ENCODE assay signal across 8 cellular contexts in genomic region chr7:2523941-2524807, GRCh38. TPM values are rescaled to one million over a fixed set of nuclear protein-coding genes. Genes with fewer than 3 reads are reported as not detected.
DNase-seq lines count a peak whose midpoint lies in the region; ATAC-seq, FAIRE-seq and TF ChIP-seq lines count a peak whose summit lies in the region.

No MANE protein-coding gene starts in this region.

- H3K4me1 Mint-ChIP-seq in memory B cell: peaks cover 41% of the 10 kb centered on the region

- peak overlapping the region; percentile 90 for H3K56ac ChIP-seq in H1 (replicated peaks; ENCODE audit: insufficient read length, low read depth, low read length)

- WGBS in H1 (ENCODE audit: extremely low coverage in 1 of 2, insufficient coverage in 1 of 2, insufficient read length in 1 of 2, insufficient replicate concordance in 2 of 2, low coverage in 1 of 2, low lambda C conversion rate in 2 of 2, missing lambda C conversion rate in 1 of 2), 2 experiments: 4% methylated on average over 32 of the region's 51 CpGs; no CpG with 5 or more reads in 1 of the 2 experiments

- peak overlapping the region; percentile 97 for H3K4ac ChIP-seq in H1 (replicated peaks; ENCODE audit: insufficient read length, low read depth, low read length)

- peak overlapping the region; percentile 98 for H2BK120ac ChIP-seq in H1 (replicated peaks; ENCODE audit: low read depth, low read length)

- peak overlapping the region; percentile 78 for H3K27ac ChIP-seq in H1 (ENCODE audit: low read depth, low read length)
- H3K27ac ChIP-seq in upper lobe of right lung: peak overlapping the region; percentile 87

- H3K27me3 ChIP-seq in H1 (replicated peaks in 1 of 4; ENCODE audit: control insufficient read depth in 3 of 4, extremely low read depth in 1 of 4, insufficient read depth in 3 of 4, low read length in 3 of 4) (peaks cover 0 to 12% (median 3%) of the 10 kb centered on the region in 4 experiments; a peak in 5 of 7 replicates), upper lobe of right lung (no peaks in the 10 kb centered on the region)

- POLR2A ChIA-PET in H1 (lab: Charles Lee; ENCODE audit: partially characterized antibody): interaction anchor here (0.6 to 8.2 kb wide), 21 partner anchors 12 to 121 kb away, joined by 3 to 68 read pairs (median 3); partner anchors contain the start of gene TTYH3

- no peak for ATAC-seq in memory B cell (ENCODE audit: low read depth)
- peak; percentile 62 for ATAC-seq in upper lobe of right lung
- ATAC-seq in GM18517 (IDR thresholded peaks at IDR 0.05; ENCODE audit: unreplicated experiment): no peak
- no peak for ATAC-seq in GM19463 (IDR thresholded peaks at IDR 0.05; ENCODE audit: unreplicated experiment)

- H4K20me1 ChIP-seq in H1 (replicated peaks in 1 of 2; ENCODE audit: control insufficient read depth in 1 of 2, insufficient read depth in 2 of 2, low read length in 2 of 2): peaks cover 18 to 36% of the 10 kb centered on the region in 2 experiments

- H3K23me2 ChIP-seq in H1 (ENCODE audit: low read depth, low read length): peaks cover 17% of the 10 kb centered on the region

- peak overlapping the region; percentile 88 for H4K8ac ChIP-seq in H1 (ENCODE audit: extremely low read depth, insufficient read depth, low read length)

- peak in 1 of 2 experiments; percentile 32; a peak in 1 of 3 replicates for TF ChIP-seq POLR2A in H1 (IDR thresholded peaks at IDR 0.05; ENCODE audit: control extremely low read depth in 1 of 2, low read depth in 2 of 2, low read length in 2 of 2)

- TF ChIP-seq RAD21 in H1 (IDR thresholded peaks at IDR 0.05 in 1 of 2, conservative IDR thresholded peaks at IDR 0.05 in 1 of 2; ENCODE audit: low read depth in 2 of 2, low read length in 2 of 2): no peak

- peak overlapping the region in 3 of 4 experiments; percentile 23 to 73 (median 38); a peak in 5 of 8 replicates for H3K4me3 ChIP-seq in H1 (ENCODE audit: extremely low read depth in 1 of 4, insufficient read depth in 2 of 4, low read depth in 3 of 4, low read length in 4 of 4)
- H3K4me3 ChIP-seq in upper lobe of right lung: peak overlapping the region; percentile 65

- peak overlapping the region; percentile 89; the same call in 1 of the 2 replicates for H2BK20ac ChIP-seq in H1 (ENCODE audit: low read length)

- no peak overlapping the region for H3K23ac ChIP-seq in H1 (ENCODE audit: insufficient read length)

- peaks cover 21% of the 10 kb centered on the region for H3K36me3 Mint-ChIP-seq in memory B cell

- CTCF ChIA-PET in H1 (lab: Charles Lee; ENCODE audit: partially characterized antibody): interaction anchor here (0.6 to 6.9 kb wide), 6 partner anchors 8 to 73 kb away, joined by 3 to 42 read pairs (median 3); no protein-coding TSS in a partner anchor

- H3K27me3 Mint-ChIP-seq in memory B cell: no peaks in the 10 kb centered on the region

- peak overlapping the region; percentile 96 for H4K5ac ChIP-seq in H1 (ENCODE audit: insufficient read length, low read depth, low read length)

- H3K27ac Mint-ChIP-seq in memory B cell: no peak overlapping the region

- H2BK15ac ChIP-seq in H1 (ENCODE audit: low read length): peak overlapping the region; percentile 83

- H2BK12ac ChIP-seq in H1 (ENCODE audit: low read depth, low read length): peak overlapping the region; percentile 87

- H3K9me3 ChIP-seq in H1 (ENCODE audit: insufficient read depth in 2 of 2, low read depth in 1 of 2, low read length in 1 of 2) (no peaks in the 10 kb centered on the region), upper lobe of right lung (no peaks in the 10 kb centered on the region)

- H3K18ac ChIP-seq in H1 (ENCODE audit: extremely low read depth, low read length): peak overlapping the region; percentile 99

- TF ChIP-seq CTCF in H1 (IDR thresholded peaks at IDR 0.05; ENCODE audit: control extremely low read depth in 1 of 3, insufficient read depth in 1 of 3, low read depth in 1 of 3, low read length in 3 of 3) (no peak), upper lobe of right lung (IDR thresholded peaks at IDR 0.05) (no peak)

- peaks cover 0 to 20% of the 10 kb centered on the region in 2 experiments; a peak in 3 of 4 replicates for H3K79me2 ChIP-seq in H1 (ENCODE audit: control insufficient read depth in 1 of 2, insufficient read depth in 2 of 2, low read length in 2 of 2)

- TF ChIP-seq EP300 in H1 (IDR thresholded peaks at IDR 0.05; ENCODE audit: borderline replicate concordance in 1 of 2, low read depth in 2 of 2, low read length in 2 of 2): no peak

- peak overlapping the region; percentile 100 for H4K91ac ChIP-seq in H1 (replicated peaks; ENCODE audit: insufficient read length, low read length)

- no peak overlapping the region for H3K14ac ChIP-seq in H1 (ENCODE audit: insufficient read length)

- intact Hi-C loops in upper lobe of right lung (cut with DNase I): no loop called here

- H3K9me3 Mint-ChIP-seq in memory B cell: no peaks in the 10 kb centered on the region

- DNase-seq in activated T-cell treated with anti-CD3 and anti-CD28 coated beads, Interleukin-2, amount 50 U/mL, for 1 hour: peak; percentile 36
- DNase-seq in activated T-cell treated with anti-CD3 and anti-CD28 coated beads, Interleukin-2, amount 50 U/mL, for 48 hours: no peak
- peak; percentile 90 for DNase-seq in RCC 7860 (ENCODE audit: low spot score)
- DNase-seq in H1 (ENCODE audit: low read depth in 1 of 2, low spot score in 2 of 2): peak in 1 of 2 experiments; percentile 78
- no peak for DNase-seq in memory B cell (ENCODE audit: low spot score in 2 of 2)
- peak; percentile 94 for DNase-seq in upper lobe of right lung

- H3K36me3 ChIP-seq in H1 (ENCODE audit: control insufficient read depth in 2 of 4, insufficient read depth in 4 of 4, low read length in 3 of 4) (peaks cover 7 to 28% (median 19%) of the 10 kb centered on the region in 4 experiments; a peak in 6 of 8 replicates), upper lobe of right lung (peaks cover 23% of the 10 kb centered on the region)

- peak overlapping the region; percentile 91; the same call in 1 of the 2 replicates for H2AK5ac ChIP-seq in H1 (ENCODE audit: low read depth, low read length)

- H3K9ac ChIP-seq in H1 (replicated peaks in 1 of 4; ENCODE audit: extremely low read depth in 1 of 4, low read depth in 3 of 4, low read length in 3 of 4): peak overlapping the region in 3 of 4 experiments; percentile 8 to 63 (median 63); a peak in 5 of 7 replicates

- peak overlapping the region; percentile 67 to 85 for H3K4me2 ChIP-seq in H1 (ENCODE audit: insufficient read depth in 1 of 2, low read depth in 2 of 2, low read length in 2 of 2)

- peak overlapping the region; percentile 99 for H2BK5ac ChIP-seq in H1 (ENCODE audit: low read depth, low read length)

- peak overlapping the region; percentile 66 for H3K4me3 Mint-ChIP-seq in memory B cell

- H3K4me1 ChIP-seq in H1 (replicated peaks in 1 of 4; ENCODE audit: control insufficient read depth in 3 of 4, insufficient read depth in 4 of 4, low read length in 3 of 4) (peaks cover 0 to 61% (median 44%) of the 10 kb centered on the region in 4 experiments; a peak in 6 of 7 replicates), upper lobe of right lung (peaks cover 80% of the 10 kb centered on the region)

- H2AFZ ChIP-seq in H1 (ENCODE audit: low read length): no peak overlapping the region

- FAIRE-seq in RCC 7860 (lab: Jason Lieb, UNC): peak; percentile 90
- FAIRE-seq in H1 (lab: Jason Lieb, UNC): no peak

- no peaks in the 10 kb centered on the region; the same call in 1 of the 2 replicates for H3K79me1 ChIP-seq in H1 (ENCODE audit: low read depth, low read length)

RNA-seq across cellular contexts. Expression of gene LFNG, which starts 4.6 kb away (rescaled TPM):
- 28.9 and 31.6 TPM in 2 replicates for total RNA-seq in H1 (2021; fragmentation: NEBNext Ultra II Directional; extraction: Animal tissue kit (Norgen Biotek cat#: 25700))
- 35.6 and 53.0 TPM in 2 replicates for polyA plus RNA-seq in H1 (2011; rRNA removed)
- polyA plus RNA-seq in H1 (2011; cell fraction: cytosol; rRNA removed): 34.6 TPM
- 59.9 TPM for polyA plus RNA-seq in H1 (2011; cell fraction: nucleus; rRNA removed)
- 25.2 to 37.3 TPM (median 35.0 TPM) in 4 replicates for polyA plus RNA-seq in H1 (2012, experiment 1 of 2)
- polyA plus RNA-seq in H1 (2012, experiment 2 of 2): 31.6 TPM
- polyA plus RNA-seq in H1 (2013, experiment 1 of 2): 26.6 TPM
- 29.4 TPM for polyA plus RNA-seq in H1 (2013, experiment 2 of 2)
- 15.4 and 17.4 TPM in 2 replicates for polyA minus RNA-seq in H1 (2011; rRNA and poly(A)+ RNA removed)
- 36.6 TPM for polyA minus RNA-seq in H1 (2011; cell fraction: cytosol; rRNA and poly(A)+ RNA removed)
- polyA minus RNA-seq in H1 (2011; cell fraction: nucleus; rRNA and poly(A)+ RNA removed): 37.5 TPM
- total RNA-seq in upper lobe of right lung: 35.4 TPM

RNA-seq across cellular contexts. Expression of gene BRAT1, which starts 31.1 kb away (rescaled TPM):
- total RNA-seq in H1 (2021; fragmentation: NEBNext Ultra II Directional; extraction: Animal tissue kit (Norgen Biotek cat#: 25700)): 42.3 and 45.2 TPM in 2 replicates
- polyA plus RNA-seq in H1 (2011; rRNA removed): 36.8 and 60.5 TPM in 2 replicates
- polyA plus RNA-seq in H1 (2011; cell fraction: cytosol; rRNA removed): 40.8 TPM
- polyA plus RNA-seq in H1 (2011; cell fraction: nucleus; rRNA removed): 163 TPM
- polyA plus RNA-seq in H1 (2012, experiment 1 of 2): 30.5 to 38.9 TPM (median 37.6 TPM) in 4 replicates
- polyA plus RNA-seq in H1 (2012, experiment 2 of 2): 34.5 TPM
- 25.6 TPM for polyA plus RNA-seq in H1 (2013, experiment 1 of 2)
- polyA plus RNA-seq in H1 (2013, experiment 2 of 2): 21.6 TPM
- polyA minus RNA-seq in H1 (2011; rRNA and poly(A)+ RNA removed): 10.4 and 12.6 TPM in 2 replicates
- 21.5 TPM for polyA minus RNA-seq in H1 (2011; cell fraction: cytosol; rRNA and poly(A)+ RNA removed)
- polyA minus RNA-seq in H1 (2011; cell fraction: nucleus; rRNA and poly(A)+ RNA removed): 25.1 TPM
- 24.1 TPM for total RNA-seq in upper lobe of right lung

RNA-seq across cellular contexts. Expression of gene IQCE, which starts 34.6 kb away (rescaled TPM):
- total RNA-seq in H1 (2021; fragmentation: NEBNext Ultra II Directional; extraction: Animal tissue kit (Norgen Biotek cat#: 25700)): 4.9 and 5.7 TPM in 2 replicates
- 2.2 and 3.1 TPM in 2 replicates for polyA plus RNA-seq in H1 (2011; rRNA removed)
- 3.1 TPM for polyA plus RNA-seq in H1 (2011; cell fraction: cytosol; rRNA removed)
- 7.4 TPM for polyA plus RNA-seq in H1 (2011; cell fraction: nucleus; rRNA removed)
- 3.0 to 4.0 TPM (median 3.7 TPM) in 4 replicates for polyA plus RNA-seq in H1 (2012, experiment 1 of 2)
- 2.0 TPM for polyA plus RNA-seq in H1 (2012, experiment 2 of 2)
- polyA plus RNA-seq in H1 (2013, experiment 1 of 2): 2.6 TPM
- 2.5 TPM for polyA plus RNA-seq in H1 (2013, experiment 2 of 2)
- polyA minus RNA-seq in H1 (2011; rRNA and poly(A)+ RNA removed): 2.8 and 3.1 TPM in 2 replicates
- 2.8 TPM for polyA minus RNA-seq in H1 (2011; cell fraction: cytosol; rRNA and poly(A)+ RNA removed)
- 6.4 TPM for polyA minus RNA-seq in H1 (2011; cell fraction: nucleus; rRNA and poly(A)+ RNA removed)
- total RNA-seq in upper lobe of right lung: 22.2 TPM

RNA-seq across cellular contexts. Expression of gene GRIFIN, which starts 48.0 kb away (rescaled TPM):
- total RNA-seq in H1 (2021; fragmentation: NEBNext Ultra II Directional; extraction: Animal tissue kit (Norgen Biotek cat#: 25700)): not detected in 2 replicates
- not detected in 2 replicates for polyA plus RNA-seq in H1 (2011; rRNA removed)
- not detected for polyA plus RNA-seq in H1 (2011; cell fraction: cytosol; rRNA removed)
- polyA plus RNA-seq in H1 (2011; cell fraction: nucleus; rRNA removed): not detected
- polyA plus RNA-seq in H1 (2012, experiment 1 of 2): not detected in 4 replicates
- polyA plus RNA-seq in H1 (2012, experiment 2 of 2): not detected
- polyA plus RNA-seq in H1 (2013, experiment 1 of 2): not detected
- polyA plus RNA-seq in H1 (2013, experiment 2 of 2): not detected
- not detected in 2 replicates for polyA minus RNA-seq in H1 (2011; rRNA and poly(A)+ RNA removed)
- polyA minus RNA-seq in H1 (2011; cell fraction: cytosol; rRNA and poly(A)+ RNA removed): not detected
- polyA minus RNA-seq in H1 (2011; cell fraction: nucleus; rRNA and poly(A)+ RNA removed): not detected
- total RNA-seq in upper lobe of right lung: not detected

Comparison
In these comparisons a context has a peak if more than half of its experiments do, and no peak if none do; other contexts are left out.
1. DNase-seq: peak in activated T-cell treated with anti-CD3 and anti-CD28 coated beads, Interleukin-2, amount 50 U/mL, for 1 hour (single experiment), RCC 7860 (single experiment) and upper lobe of right lung (single experiment); none in activated T-cell treated with anti-CD3 and anti-CD28 coated beads, Interleukin-2, amount 50 U/mL, for 48 hours (0 of 2) and memory B cell (0 of 2).